In the genomic region with DNA sequence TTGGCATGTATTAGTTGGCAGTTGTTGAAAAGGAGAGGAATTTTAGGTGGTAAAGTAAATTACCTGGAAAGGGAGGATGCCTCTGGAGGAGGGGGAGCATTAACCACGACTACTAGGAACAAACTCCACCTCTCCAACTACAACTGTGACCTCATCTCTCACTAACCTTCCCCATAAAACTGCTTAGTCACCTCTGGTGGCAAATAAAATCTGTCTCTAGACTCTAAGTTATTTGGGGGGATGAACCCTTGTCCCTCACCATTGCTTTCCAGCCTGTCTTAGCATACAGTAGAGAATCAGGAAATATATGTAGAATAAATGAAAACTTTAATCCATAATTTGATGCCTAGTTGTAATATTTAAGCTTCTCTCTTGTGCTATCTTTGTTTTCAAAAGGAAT, we compare ENCODE assay signal across 10 cellular contexts. TPM values are rescaled to one million over a fixed set of nuclear protein-coding genes. Genes with fewer than 3 reads are reported as not detected.
DNase-seq lines count a peak whose midpoint lies in the region; ATAC-seq and TF ChIP-seq lines count a peak whose summit lies in the region.
"Had no signal": no experiment of that assay in that cellular context is flagged by ENCODE, and none has a peak within 500 bp of the region (broad histone marks: within the 10 kb centered on the region; RNA-seq: fewer than 3 reads in every experiment).

No MANE protein-coding gene starts in this region.

- no peak overlapping the region for H3K4me3 Mint-ChIP-seq in natural killer cell
- H3K4me3 Mint-ChIP-seq: CD4-positive, CD25-positive, alpha-beta regulatory T cell had no signal

- H3K4me1 ChIP-seq in ACC112 (ENCODE audit: control insufficient read depth, insufficient read depth, low read length, unreplicated experiment) (peaks cover 38% of the 10 kb centered on the region), hepatocyte (ENCODE audit: insufficient read depth) (no peaks in the 10 kb centered on the region)

- peaks cover 16 to 20% of the 10 kb centered on the region in 2 donors for H3K4me1 Mint-ChIP-seq in natural killer cell
- H3K4me1 Mint-ChIP-seq: CD4-positive, CD25-positive, alpha-beta regulatory T cell had no signal

- H3K9me3 Mint-ChIP-seq in natural killer cell: peaks cover 3% of the 10 kb centered on the region in 2 donors
- peaks cover 10 to 37% of the 10 kb centered on the region in 2 donors for H3K9me3 Mint-ChIP-seq in activated naive CD4-positive, alpha-beta T cell treated with anti-CD3 and anti-CD28 coated beads, Interleukin-2, amount 50 U/mL, for 72 hours

- 33% methylated on average over 1 of the region's 1 CpG for whole genome bisulfite sequencing in hepatocyte (ENCODE audit: low lambda C conversion rate, missing lambda C conversion rate)

- H3K36me3 Mint-ChIP-seq in natural killer cell: peaks cover 6% of the 10 kb centered on the region
- H3K36me3 Mint-ChIP-seq in activated naive CD4-positive, alpha-beta T cell treated with anti-CD3 and anti-CD28 coated beads, Interleukin-2, amount 50 U/mL, for 72 hours: peaks cover 0 to 30% of the 10 kb centered on the region in 2 donors
- H3K36me3 Mint-ChIP-seq: CD4-positive, CD25-positive, alpha-beta regulatory T cell had no signal

- H3K4me2 ChIP-seq in hepatocyte: no peak overlapping the region

- H3K9me2 ChIP-seq in hepatocyte (replicated peaks; ENCODE audit: insufficient read depth): no peaks in the 10 kb centered on the region

- H3K27me3 Mint-ChIP-seq in natural killer cell (ENCODE audit: low read depth in 2 of 2): peaks cover 7 to 8% of the 10 kb centered on the region in 2 donors

- H2AFZ ChIP-seq in ACC112 (ENCODE audit: low read length, unreplicated experiment): peak overlapping the region; percentile 63
- H2AFZ ChIP-seq in hepatocyte: no peak overlapping the region

- no peak overlapping the region for H3K4me3 ChIP-seq in ACC112 (ENCODE audit: low read depth, low read length)
- H3K4me3 ChIP-seq in hepatocyte: no peak overlapping the region
- H3K4me3 ChIP-seq in dorsolateral prefrontal cortex: no peak overlapping the region

- H3K9me3 ChIP-seq in hepatocyte (ENCODE audit: low read depth): no peaks in the 10 kb centered on the region

- intact Hi-C loops in natural killer cell (cut with micrococcal nuclease) (no loop called here), dorsolateral prefrontal cortex (cut with DNase I) (no loop called here)

- H3K27me3 ChIP-seq in ACC112 (ENCODE audit: insufficient read depth, low read length) (no peaks in the 10 kb centered on the region), hepatocyte (no peaks in the 10 kb centered on the region), dorsolateral prefrontal cortex (peaks cover 0 to 7% (median 0%) of the 10 kb centered on the region in 45 donors)

- TF ChIP-seq CTCF in hepatocyte (IDR thresholded peaks at IDR 0.05; ENCODE audit: poor library complexity): no peak
- no peak for TF ChIP-seq CTCF in natural killer cell (IDR thresholded peaks at IDR 0.05)
- no peak for TF ChIP-seq CTCF in dorsolateral prefrontal cortex (IDR thresholded peaks at IDR 0.05 in 54 of 56, conservative IDR thresholded peaks at IDR 0.05 in 2 of 56; ENCODE audit: low read depth in 1 of 56, partially characterized antibody in 56 of 56)

- H3K79me2 ChIP-seq in ACC112 (ENCODE audit: control insufficient read depth, insufficient read depth, low read length, unreplicated experiment) (no peaks in the 10 kb centered on the region), hepatocyte (no peaks in the 10 kb centered on the region)

- no peak overlapping the region for H3K27ac Mint-ChIP-seq in natural killer cell
- no peak overlapping the region for H3K27ac Mint-ChIP-seq in activated naive CD4-positive, alpha-beta T cell treated with anti-CD3 and anti-CD28 coated beads, Interleukin-2, amount 50 U/mL, for 72 hours
- H3K27ac Mint-ChIP-seq: CD4-positive, CD25-positive, alpha-beta regulatory T cell had no signal

- no peak for ATAC-seq in natural killer cell
- ATAC-seq in activated naive CD4-positive, alpha-beta T cell treated with anti-CD3 and anti-CD28 coated beads, Interleukin-2, amount 50 U/mL, for 72 hours: no peak

- no peaks in the 10 kb centered on the region for H4K20me1 ChIP-seq in hepatocyte (ENCODE audit: insufficient read depth, poor library complexity, severe bottlenecking)

- peak; percentile 65 for DNase-seq in HCEC 1CT
- peak; percentile 19 for DNase-seq in T1000 (lab: John Stamatoyannopoulos, UW)
- DNase-seq in hepatocyte (ENCODE audit: low spot score): peak; percentile 46
- no peak for DNase-seq in natural killer cell
- no peak for DNase-seq in DMS79 treated with DMSO at 0.1 percent for 48 hours (lab: John Stamatoyannopoulos, UW)
- DNase-seq in dorsolateral prefrontal cortex: no peak
- no peak for DNase-seq in activated naive CD4-positive, alpha-beta T cell treated with anti-CD3 and anti-CD28 coated beads, Interleukin-2, amount 50 U/mL, for 72 hours (ENCODE audit: low spot score in 2 of 2)
- DNase-seq: GOT3 had no signal

- H3K27ac ChIP-seq in ACC112 (ENCODE audit: low read depth, low read length) (peak overlapping the region; percentile 60), hepatocyte (no peak overlapping the region), dorsolateral prefrontal cortex (no peak overlapping the region)

- H3K36me3 ChIP-seq in ACC112 (ENCODE audit: insufficient read depth, low read length) (no peaks in the 10 kb centered on the region), hepatocyte (replicated peaks; ENCODE audit: insufficient read depth, low read depth) (no peaks in the 10 kb centered on the region)

RNA-seq across cellular contexts. Expression of a gene that starts 27.6 kb away (rescaled TPM):
- 91.6 and 95.4 TPM in 2 replicates for total RNA-seq in hepatocyte
- polyA plus RNA-seq in hepatocyte: 36.7 and 43.4 TPM in 2 replicates
- total RNA-seq in natural killer cell: under 1 TPM; 0.21 to 0.80 (median 0.29) TPM
- total RNA-seq in dorsolateral prefrontal cortex: 10 to 100 TPM in 119 of 120 experiments, 1 to 10 TPM in 1; 7.8 to 58.8 (median 27.8) TPM
- 10 to 100 TPM in 1 of 2 donors, 1 to 10 TPM in 1; 4.7 to 42.5 TPM for total RNA-seq in activated naive CD4-positive, alpha-beta T cell treated with anti-CD3 and anti-CD28 coated beads, Interleukin-2, amount 50 U/mL, for 72 hours
- total RNA-seq: CD4-positive, CD25-positive, alpha-beta regulatory T cell had no signal
- polyA plus RNA-seq: CD4-positive, CD25-positive, alpha-beta regulatory T cell had no signal

Comparison
In these comparisons a context has a peak if more than half of its experiments do, and no peak if none do; other contexts are left out.
1. DNase-seq: peak in HCEC 1CT (single experiment), T1000 (single experiment) and hepatocyte (single experiment); none in natural killer cell (single experiment), DMS79 treated with DMSO at 0.1 percent for 48 hours (single experiment), dorsolateral prefrontal cortex (0 of 10) and activated naive CD4-positive, alpha-beta T cell treated with anti-CD3 and anti-CD28 coated beads, Interleukin-2, amount 50 U/mL, for 72 hours (0 of 2).